28 cellular contexts compared by ENCODE assay signal in genomic region chr3:28950614-28951013, GRCh38.
"Had no signal": no experiment of that assay in that cellular context is flagged by ENCODE, and none has a peak within 500 bp of the region (broad histone marks: within the 10 kb centered on the region; RNA-seq: fewer than 3 reads in every experiment).

No MANE protein-coding gene starts in this region.

- H3K27me3 ChIP-seq: colonic mucosa, dorsolateral prefrontal cortex, esophagus muscularis mucosa, esophagus squamous epithelium, foreskin keratinocyte, gastrocnemius medialis, gastroesophageal sphincter, heart left ventricle, heart right ventricle, hepatocyte had no signal

- DNase-seq: colonic mucosa; cortex of kidney; dermis blood vessel endothelial cell; dorsolateral prefrontal cortex; effector CD4-positive, alpha-beta T cell; effector CD8-positive, alpha-beta T cell; effector memory CD4-positive, alpha-beta T cell; effector memory CD8-positive, alpha-beta T cell; endodermal cell; erythroblast; esophagus squamous epithelium; foreskin fibroblast; foreskin keratinocyte; foreskin melanocyte; gastrocnemius medialis; glutamatergic neuron; head of caudate nucleus; heart left ventricle; heart right ventricle had no signal

- H3K27ac ChIP-seq: colonic mucosa, coronary artery, dorsolateral prefrontal cortex, esophagus muscularis mucosa, esophagus squamous epithelium, foreskin keratinocyte, gastrocnemius medialis, gastroesophageal sphincter, heart left ventricle, heart right ventricle, hepatocyte had no signal

- FAIRE-seq: endometrium, endothelial cell of umbilical vein, frontal cortex had no signal

- H3K79me2 ChIP-seq: hepatocyte had no signal

- H3K4me2 ChIP-seq: hepatocyte had no signal

- H2AFZ ChIP-seq: hepatocyte had no signal

- ATAC-seq: effector memory CD8-positive, alpha-beta T cell; esophagus mucosa; foreskin keratinocyte; gastrocnemius medialis; gastroesophageal sphincter; heart left ventricle; heart right ventricle had no signal

- H3K27ac Mint-ChIP-seq: dendritic cell treated with granulocyte-macrophage colony-stimulating factor and Interleukin-4, amounts not matched to agents 40 ng/mL and 50 ng/mL, for 4 days; effector memory CD8-positive, alpha-beta T cell; endodermal cell had no signal

- H3K9me3 Mint-ChIP-seq: dendritic cell treated with granulocyte-macrophage colony-stimulating factor and Interleukin-4, amounts not matched to agents 40 ng/mL and 50 ng/mL, for 4 days; endodermal cell had no signal

- H3K4me1 ChIP-seq: colonic mucosa, esophagus muscularis mucosa, foreskin keratinocyte, gastrocnemius medialis, gastroesophageal sphincter had no signal

- H3K9me3 ChIP-seq: colonic mucosa, esophagus squamous epithelium, gastrocnemius medialis, gastroesophageal sphincter, heart left ventricle had no signal

- H3K36me3 ChIP-seq: colonic mucosa, esophagus muscularis mucosa, esophagus squamous epithelium, gastrocnemius medialis, gastroesophageal sphincter, heart left ventricle, heart right ventricle had no signal

- H3K4me1 Mint-ChIP-seq: endodermal cell had no signal

- H3K27me3 Mint-ChIP-seq: dendritic cell treated with granulocyte-macrophage colony-stimulating factor and Interleukin-4, amounts not matched to agents 40 ng/mL and 50 ng/mL, for 4 days; effector memory CD8-positive, alpha-beta T cell had no signal

- H3K4me3 Mint-ChIP-seq: dendritic cell treated with granulocyte-macrophage colony-stimulating factor and Interleukin-4, amounts not matched to agents 40 ng/mL and 50 ng/mL, for 4 days; effector memory CD8-positive, alpha-beta T cell; endodermal cell had no signal

- H3K4me3 ChIP-seq: colonic mucosa, coronary artery, dorsolateral prefrontal cortex, esophagus muscularis mucosa, esophagus squamous epithelium, gastrocnemius medialis, gastroesophageal sphincter, heart left ventricle, heart right ventricle, hepatocyte had no signal
